In genomic region chr19:16679811-16680210, GRCh38 we compare ENCODE assay signal across 30 cellular contexts. TPM values are rescaled to one million over a fixed set of nuclear protein-coding genes. Genes with fewer than 3 reads are reported as not detected.
"Had no signal": no experiment of that assay in that cellular context is flagged by ENCODE, and none has a peak within 500 bp of the region (broad histone marks: within the 10 kb centered on the region; RNA-seq: fewer than 3 reads in every experiment).

No MANE protein-coding gene starts in this region.

- H3K9me3 ChIP-seq: body of pancreas had no signal

- H3K4me3 ChIP-seq: adrenal gland, ascending aorta, body of pancreas, breast epithelium, cardiac muscle cell had no signal

- H3K27ac ChIP-seq: adrenal gland, ascending aorta, body of pancreas, brain microvascular endothelial cell, breast epithelium, cardiac muscle cell had no signal

- H3K36me3 ChIP-seq: brain microvascular endothelial cell, breast epithelium had no signal

- H3K27me3 ChIP-seq: adrenal gland, ascending aorta, body of pancreas, brain microvascular endothelial cell, breast epithelium, cardiac muscle cell had no signal

- DNase-seq: activated effector memory CD4-positive, alpha-beta T cell treated with anti-CD3 and anti-CD28 coated beads, Interleukin-2, amount 50 U/mL, for 16 hours; activated effector memory CD4-positive, alpha-beta T cell treated with Interleukin-2 at 50 U/mL for 16 hours; activated gamma-delta T cell; activated gamma-delta T cell treated with Interleukin-2 at 50 U/mL for 16 hours; activated naive CD4-positive, alpha-beta T cell; activated naive CD4-positive, alpha-beta T cell treated with anti-CD3 and anti-CD28 coated beads for 36 hours; activated naive CD4-positive, alpha-beta T cell treated with anti-CD3 and anti-CD28 coated beads, Interleukin-2, amount 10 ng/mL, durations not matched to agents 7 days and 5 days; activated naive CD4-positive, alpha-beta T cell treated with anti-CD3 and anti-CD28 coated beads, Interleukin-2, amount 50 U/mL, for 16 hours; activated naive CD4-positive, alpha-beta T cell treated with Interleukin-2 at 50 U/mL for 16 hours; activated naive CD8-positive, alpha-beta T cell treated with anti-CD3 and anti-CD28 coated beads for 36 hours; activated naive CD8-positive, alpha-beta T cell treated with anti-CD3 and anti-CD28 coated beads, Interleukin-2, amount 10 ng/mL, durations not matched to agents 7 days and 5 days; activated naive CD8-positive, alpha-beta T cell treated with anti-CD3 and anti-CD28 coated beads, Interleukin-2, amount 50 U/mL, for 24 hours; activated T-cell treated with anti-CD3 and anti-CD28 coated beads, Interleukin-2, amount 50 U/mL, for 1 hour; activated T-cell treated with anti-CD3 and anti-CD28 coated beads, Interleukin-2, amount 50 U/mL, for 24 hours; activated T-cell treated with anti-CD3 and anti-CD28 coated beads, Interleukin-2, amount 50 U/mL, for 4 hours; activated T-cell treated with anti-CD3 and anti-CD28 coated beads, Interleukin-2, amount 50 U/mL, for 48 hours; activated T-cell treated with anti-CD3 and anti-CD28 coated beads, Interleukin-2, amount 50 U/mL, for 72 hours; adrenal gland; amniotic stem cell; amygdala; anterior cingulate cortex; aorta; body of pancreas; brain microvascular endothelial cell; caudate nucleus; central memory CD4-positive, alpha-beta T cell; cerebellar nuclear complex had no signal

- H3K4me1 ChIP-seq: adrenal gland, ascending aorta, body of pancreas, breast epithelium had no signal

RNA-seq across cellular contexts. Expression of gene NWD1, which starts 39.8 kb away (rescaled TPM):
- polyA plus RNA-seq: adrenal gland, aorta, cardiac muscle cell had no signal
